In genomic region chr3:69239063-69239462, GRCh38 we compare ENCODE assay signal across 1 cellular context.
TF ChIP-seq lines count a peak whose summit lies in the region.

No MANE protein-coding gene starts in this region.

TF ChIP-seq in GM23338, 12 proteins besides CTCF, POLR2A, EP300 and RAD21 (continued from another document):
- TF ChIP-seq ZNF462 (CRISPR knock-in tag; IDR thresholded peaks at IDR 0.05) (no peak), STAT1 (IDR thresholded peaks at IDR 0.05; ENCODE audit: unreplicated experiment) (no peak), ZNF331 (CRISPR knock-in tag; IDR thresholded peaks at IDR 0.05; ENCODE audit: low read depth) (no peak), NANOG (IDR thresholded peaks at IDR 0.05; ENCODE audit: borderline replicate concordance) (no peak), ZNF114 (CRISPR knock-in tag; IDR thresholded peaks at IDR 0.05) (no peak), EZH2phosphoT487 (IDR thresholded peaks at IDR 0.05; ENCODE audit: unreplicated experiment) (no peak), EZH2 (IDR thresholded peaks at IDR 0.05; ENCODE audit: low read depth, unreplicated experiment) (no peak), CREB1 (CRISPR knock-in tag; IDR thresholded peaks at IDR 0.05; ENCODE audit: low read depth) (no peak), JUNB (IDR thresholded peaks at IDR 0.05; ENCODE audit: unreplicated experiment) (no peak), ETS1 (IDR thresholded peaks at IDR 0.05) (no peak), REST (IDR thresholded peaks at IDR 0.05; ENCODE audit: unreplicated experiment) (no peak)
